Comparison of ENCODE assay signal across 8 cellular contexts in genomic region chr7:130242198-130243014, GRCh38. TPM values are rescaled to one million over a fixed set of nuclear protein-coding genes. Genes with fewer than 3 reads are reported as not detected.
DNase-seq lines count a peak whose midpoint lies in the region; ATAC-seq and TF ChIP-seq lines count a peak whose summit lies in the region.

No MANE protein-coding gene starts in this region.

- no peak overlapping the region for H3K4me3 ChIP-seq in astrocyte of the spinal cord (ENCODE audit: low read depth, low read length)

- peak; percentile 79 for DNase-seq in activated effector memory CD4-positive, alpha-beta T cell treated with anti-CD3 and anti-CD28 coated beads, Interleukin-2, amount 50 U/mL, for 16 hours
- no peak for DNase-seq in activated effector memory CD4-positive, alpha-beta T cell treated with Interleukin-2 at 50 U/mL for 16 hours
- DNase-seq in M059J (ENCODE audit: low read depth) (peak; percentile 82), T1000 (lab: John Stamatoyannopoulos, UW) (peak; percentile 24), astrocyte of the spinal cord (ENCODE audit: low read depth, low spot score) (peak; percentile 48), iPS-NIHi11 (ENCODE audit: low spot score) (peak; percentile 73)
- DNase-seq in stimulated activated CD4-positive, alpha-beta T cell treated with anti-CD3 and anti-CD28 coated beads, Interleukin-1b, Interleukin-23, amount 100 ng/mL, for 48 hours = peak; percentile 55

- ATAC-seq in HG03135 (IDR thresholded peaks at IDR 0.05; ENCODE audit: unreplicated experiment) = no peak

- in situ Hi-C loops in astrocyte of the spinal cord (cut with HindIII; ENCODE audit: low sequenced_read_pairs) = no loop called here

- TF ChIP-seq CTCF in astrocyte of the spinal cord (IDR thresholded peaks at IDR 0.05; ENCODE audit: low read depth, low read length) = peak; percentile 84

RNA-seq across cellular contexts. Expression of gene CPA2, which starts 24.3 kb away (rescaled TPM):
- 0.17 and 3.0 TPM in 2 replicates for total RNA-seq in M059J (2014; rRNA removed; shearing (Covaris generic))

RNA-seq across cellular contexts. Expression of gene SSMEM1, which starts 34.7 kb away (rescaled TPM):
- total RNA-seq in M059J (2014; rRNA removed; shearing (Covaris generic)) = not detected in 2 replicates

RNA-seq across cellular contexts. Expression of gene TMEM209, which starts 37.2 kb away (rescaled TPM):
- total RNA-seq in M059J (2014; rRNA removed; shearing (Covaris generic)) = 22.7 and 28.9 TPM in 2 replicates

RNA-seq across cellular contexts. Expression of gene CPA4, which starts 50.6 kb away (rescaled TPM):
- total RNA-seq in M059J (2014; rRNA removed; shearing (Covaris generic)) = 564 and 723 TPM in 2 replicates
